Comparison of ENCODE assay signal across 20 cellular contexts in the genomic region with DNA sequence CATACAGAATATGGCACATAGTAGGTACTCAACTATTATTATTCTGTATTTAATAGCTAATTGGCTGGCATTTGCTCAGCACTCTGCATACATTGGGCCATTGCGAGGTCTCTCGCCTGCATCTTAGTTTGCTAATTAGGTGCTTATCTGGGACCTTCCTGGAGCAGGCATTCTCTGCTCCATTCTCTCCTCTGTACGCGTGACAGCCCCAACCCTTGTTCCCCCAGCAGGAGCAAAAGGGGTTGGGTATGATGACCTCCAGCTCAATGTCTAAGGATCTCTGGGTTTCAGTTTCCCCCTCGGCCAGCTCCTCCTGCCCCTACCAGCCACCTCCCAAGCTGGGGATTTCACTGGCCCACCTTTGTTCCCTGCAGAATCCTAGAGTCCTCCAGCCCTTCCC. TPM values are rescaled to one million over a fixed set of nuclear protein-coding genes. Genes with fewer than 3 reads are reported as not detected.
A peak's percentile ranks its signal among the peaks of the same experiment; 100 is the strongest.
DNase-seq lines count a peak whose midpoint lies in the region; FAIRE-seq and TF ChIP-seq lines count a peak whose summit lies in the region.
"Had no signal": no experiment of that assay in that cellular context is flagged by ENCODE, and none has a peak within 500 bp of the region (broad histone marks: within the 10 kb centered on the region; RNA-seq: fewer than 3 reads in every experiment).

No MANE protein-coding gene starts in this region.

- no peaks in the 10 kb centered on the region for H3K27me3 ChIP-seq in BLaER1 treated with 17β-estradiol and CSF1 and Interleukin-3, amounts not matched to agents 10 nM and 100 nM
- no peaks in the 10 kb centered on the region for H3K27me3 ChIP-seq in endodermal cell (ENCODE audit: control insufficient read depth, insufficient read depth, low read length, poor library complexity, severe bottlenecking)
- H3K27me3 ChIP-seq: BE2C had no signal

- peaks cover 7 to 53% (median 36%) of the 10 kb centered on the region in 10 experiments; a peak in 19 of 20 replicates for H3K4me1 ChIP-seq in BLaER1 treated with 17β-estradiol and CSF1 and Interleukin-3, amounts not matched to agents 10 nM and 100 nM
- no peaks in the 10 kb centered on the region for H3K4me1 ChIP-seq in endodermal cell (ENCODE audit: control insufficient read depth, insufficient read depth, low read length)
- H3K4me1 ChIP-seq: BE2C had no signal

- FAIRE-seq in GM12892 (lab: Jason Lieb, UNC): no peak
- FAIRE-seq: H54 had no signal

- H4K20me1 ChIP-seq in BLaER1 treated with 17β-estradiol and CSF1 and Interleukin-3, amounts not matched to agents 10 nM and 100 nM: no peaks in the 10 kb centered on the region

- H3K9me3 ChIP-seq in BLaER1 treated with 17β-estradiol and CSF1 and Interleukin-3, amounts not matched to agents 10 nM and 100 nM (replicated peaks in 1 of 11): no peaks in the 10 kb centered on the region
- no peaks in the 10 kb centered on the region for H3K9me3 ChIP-seq in endodermal cell (ENCODE audit: control insufficient read depth, low read length)
- H3K9me3 ChIP-seq: BE2C had no signal

- no peak for TF ChIP-seq POLR2A in GM12892 (IDR thresholded peaks at IDR 0.05; ENCODE audit: low read depth, low read length)

- TF ChIP-seq CTCF in endodermal cell (conservative IDR thresholded peaks at IDR 0.05) (no peak), GM10248 (IDR thresholded peaks at IDR 0.05; ENCODE audit: control extremely low read depth, extremely low read depth, low read depth, missing control alignments) (no peak)

- H3K27ac Mint-ChIP-seq in endodermal cell: peak overlapping the region; percentile 77
- H3K27ac Mint-ChIP-seq: HFFc6 had no signal

- H3K4me3 ChIP-seq in BLaER1 treated with 17β-estradiol and CSF1 and Interleukin-3, amounts not matched to agents 10 nM and 100 nM: no peak overlapping the region
- H3K4me3 ChIP-seq in endodermal cell (ENCODE audit: low read length): no peak overlapping the region

- no peaks in the 10 kb centered on the region for H3K27me3 Mint-ChIP-seq in endodermal cell (ENCODE audit: insufficient read depth)

- no peaks in the 10 kb centered on the region for H3K36me3 Mint-ChIP-seq in endodermal cell (ENCODE audit: low read depth)
- H3K36me3 Mint-ChIP-seq: CD4-positive, alpha-beta memory T cell had no signal

- H3K4me3 Mint-ChIP-seq in endodermal cell: no peak overlapping the region
- H3K4me3 Mint-ChIP-seq: CD4-positive, alpha-beta memory T cell; HFFc6 had no signal

- H3K4me2 ChIP-seq in BLaER1 treated with 17β-estradiol and CSF1 and Interleukin-3, amounts not matched to agents 10 nM and 100 nM: peak overlapping the region in 7 of 11 experiments; percentile 7 to 90 (median 64); a peak in 11 of 22 replicates

- no peaks in the 10 kb centered on the region for H3K36me3 ChIP-seq in BLaER1 treated with 17β-estradiol and CSF1 and Interleukin-3, amounts not matched to agents 10 nM and 100 nM
- no peaks in the 10 kb centered on the region for H3K36me3 ChIP-seq in endodermal cell (ENCODE audit: control insufficient read depth, insufficient read depth, low read length)
- H3K36me3 ChIP-seq: BE2C had no signal

- H3K9me3 Mint-ChIP-seq in endodermal cell: no peaks in the 10 kb centered on the region
- H3K9me3 Mint-ChIP-seq: HFFc6 had no signal

- peaks cover 31% of the 10 kb centered on the region for H3K4me1 Mint-ChIP-seq in endodermal cell

- 69 to 71% methylated on average over 5 of the region's 5 CpGs for WGBS in endodermal cell (ENCODE audit: insufficient coverage in 1 of 2, insufficient read length in 1 of 2), 2 experiments

- CTCF ChIA-PET in GM10248 (lab: Yijun Ruan, JAX): interaction anchor here (1.2 to 28.4 kb wide), 5 partner anchors 15 to 54 kb away, joined by 3 to 365 read pairs (median 167); a partner anchor contains a TSS

- POLR2A ChIA-PET in GM10248 (lab: Yijun Ruan, JAX): interaction anchor here (0.9 kb wide), 1 partner anchor 18 kb away, joined by 3 read pairs; no protein-coding TSS in a partner anchor

- DNase-seq in RPMI8226 (peak; percentile 25), endodermal cell (peak; percentile 62), SIG-M5 (lab: John Stamatoyannopoulos, UW) (no peak), GM10248 (ENCODE audit: extremely low spot score) (no peak), GM12892 (ENCODE audit: insufficient read length) (no peak)
- DNase-seq: BE2C; CD4-positive, alpha-beta memory T cell; NCI-H1417; NCI-H187; NCI-H2107; NCI-H510A treated with DMSO at 0.1 percent for 48 hours; NCI-H774; OCI-M1; SHP77 treated with DMSO at 0.1 percent for 48 hours had no signal

- H3K9ac ChIP-seq in BLaER1 treated with 17β-estradiol and CSF1 and Interleukin-3, amounts not matched to agents 10 nM and 100 nM: no peak overlapping the region
- no peak overlapping the region for H3K9ac ChIP-seq in endodermal cell (ENCODE audit: extremely low read depth, low read length, poor library complexity, severe bottlenecking)

- H3K27ac ChIP-seq in BLaER1 treated with 17β-estradiol and CSF1 and Interleukin-3, amounts not matched to agents 10 nM and 100 nM: peak overlapping the region in 6 of 11 experiments; percentile 17 to 74 (median 60); a peak in 7 of 22 replicates
- H3K27ac ChIP-seq in endodermal cell (ENCODE audit: low read depth, low read length): no peak overlapping the region

RNA-seq across cellular contexts. Expression of a gene that starts 9.7 kb away (rescaled TPM):
- under 1 TPM in 1 of 2 donors, not detected in 1; 0.86 TPM for total RNA-seq in endodermal cell
- polyA plus RNA-seq in endodermal cell (2013, experiment 1 of 2): not detected
- not detected for polyA plus RNA-seq in endodermal cell (2013, experiment 2 of 2)
- polyA plus RNA-seq in GM12892 (2012; ENCODE audit: missing spikeins): not detected
- total RNA-seq: A172, HFFc6, M059J, RPMI7951 had no signal
- polyA plus RNA-seq: CD4-positive, alpha-beta memory T cell had no signal

RNA-seq across cellular contexts. Expression of a gene that starts 19.0 kb away (rescaled TPM):
- 10 to 100 TPM; 87.5 TPM for total RNA-seq in endodermal cell
- 60.0 TPM for polyA plus RNA-seq in endodermal cell (2013, experiment 1 of 2)
- polyA plus RNA-seq in endodermal cell (2013, experiment 2 of 2): 56.4 TPM
- polyA plus RNA-seq in GM12892 (2012; ENCODE audit: missing spikeins): 36.3 TPM

RNA-seq across cellular contexts. Expression of a gene that starts 29.3 kb away (rescaled TPM):
- 10 to 100 TPM; 45.0 to 45.1 TPM for total RNA-seq in endodermal cell
- 22.1 TPM for polyA plus RNA-seq in endodermal cell (2013, experiment 1 of 2)
- 22.6 TPM for polyA plus RNA-seq in endodermal cell (2013, experiment 2 of 2)
- polyA plus RNA-seq in GM12892 (2012; ENCODE audit: missing spikeins): not detected
- total RNA-seq: CD4-positive, alpha-beta memory T cell had no signal
- polyA plus RNA-seq: CD4-positive, alpha-beta memory T cell had no signal

RNA-seq across cellular contexts. Expression of a gene that starts 49.9 kb away (rescaled TPM):
- 10 to 100 TPM; 37.7 to 38.6 TPM for total RNA-seq in endodermal cell
- 15.7 TPM for polyA plus RNA-seq in endodermal cell (2013, experiment 1 of 2)
- polyA plus RNA-seq in endodermal cell (2013, experiment 2 of 2): 14.3 TPM
- polyA plus RNA-seq in GM12892 (2012; ENCODE audit: missing spikeins): 35.9 TPM
- total RNA-seq: A172 had no signal

Comparison
In these comparisons a context has a peak if more than half of its experiments do, and no peak if none do; other contexts are left out.
1. DNase-seq: peak in RPMI8226 (single experiment) and endodermal cell (single experiment); none in SIG-M5 (single experiment), GM10248 (single experiment) and GM12892 (single experiment).